Comparison of ENCODE assay signal across 10 cellular contexts in the genomic region with DNA sequence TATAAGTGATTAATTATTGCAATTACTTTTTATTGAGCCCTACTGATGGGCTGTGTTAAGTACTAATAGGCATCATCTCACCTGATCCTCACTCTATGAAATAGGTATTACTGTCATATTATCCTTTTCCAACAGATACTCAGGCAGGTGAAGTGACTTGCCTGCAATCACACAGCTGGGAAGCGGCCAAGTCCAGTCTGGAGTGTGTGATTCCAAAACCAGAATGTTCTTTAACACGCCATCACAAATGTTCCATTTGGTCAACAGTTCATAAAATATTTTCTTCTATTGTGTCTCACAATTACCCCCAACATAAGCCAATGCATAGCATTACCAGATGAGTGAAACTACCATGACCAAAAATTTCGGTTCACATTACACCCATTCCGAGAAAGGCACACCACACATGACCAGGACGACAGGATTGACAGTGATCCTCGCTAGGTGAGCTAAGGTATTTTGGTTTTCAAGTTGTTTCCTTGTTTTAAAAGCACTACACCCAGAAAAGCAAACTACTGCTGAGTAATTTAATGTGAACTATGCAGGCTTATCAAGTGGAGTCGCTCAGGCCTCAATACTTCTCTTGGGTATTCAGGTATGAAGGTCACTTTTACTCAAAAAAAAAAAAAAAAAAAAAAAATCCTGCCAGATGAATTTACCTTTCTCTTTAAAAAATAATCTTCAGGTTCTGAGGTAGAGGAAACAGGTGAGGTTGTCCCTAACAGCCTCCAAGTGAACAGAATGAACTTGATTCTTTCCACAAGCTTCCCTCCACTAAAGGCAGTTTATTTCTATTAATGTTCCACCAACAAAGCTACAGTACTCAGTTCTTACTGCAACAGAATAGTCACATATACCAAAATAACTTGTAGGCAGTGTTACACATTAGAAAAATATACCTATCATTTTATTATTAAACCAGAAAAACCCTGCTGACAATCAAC. TPM values are rescaled to one million over a fixed set of nuclear protein-coding genes. Genes with fewer than 3 reads are reported as not detected.
DNase-seq lines count a peak whose midpoint lies in the region; ATAC-seq, FAIRE-seq and TF ChIP-seq lines count a peak whose summit lies in the region.
"Had no signal": no experiment of that assay in that cellular context is flagged by ENCODE, and none has a peak within 500 bp of the region (broad histone marks: within the 10 kb centered on the region; RNA-seq: fewer than 3 reads in every experiment).

No MANE protein-coding gene starts in this region.

- peaks cover 17% of the 10 kb centered on the region for H3K36me3 Mint-ChIP-seq in T-helper 2 cell treated with Interferon-gamma antibody and Interleukin-4, amounts not matched to agents 5 μg/mL and 100 μg/mL, for 36 hours (ENCODE audit: low read depth)
- no peaks in the 10 kb centered on the region for H3K36me3 Mint-ChIP-seq in astrocyte (ENCODE audit: low read depth, unreplicated experiment)
- H3K36me3 Mint-ChIP-seq in stimulated activated naive B cell treated with anti-CD40 and anti-IgM and Interleukin-4, amounts not matched to agents 10 μg/mL and 1 μg/mL and 100 μg/mL, for 72 hours: peaks cover 6 to 28% of the 10 kb centered on the region in 2 donors

- peaks cover 5% of the 10 kb centered on the region for H3K9me3 Mint-ChIP-seq in T-helper 2 cell treated with Interferon-gamma antibody and Interleukin-4, amounts not matched to agents 5 μg/mL and 100 μg/mL, for 36 hours
- H3K9me3 Mint-ChIP-seq in astrocyte (ENCODE audit: unreplicated experiment): peaks cover 4% of the 10 kb centered on the region
- peaks cover 2 to 7% of the 10 kb centered on the region in 2 donors for H3K9me3 Mint-ChIP-seq in stimulated activated naive B cell treated with anti-CD40 and anti-IgM and Interleukin-4, amounts not matched to agents 10 μg/mL and 1 μg/mL and 100 μg/mL, for 72 hours

- H3K36me3 ChIP-seq in astrocyte (ENCODE audit: insufficient read depth, low read length): no peaks in the 10 kb centered on the region

- peak overlapping the region; percentile 26 for H3K27ac ChIP-seq in astrocyte (ENCODE audit: low read depth, low read length)

- no peak overlapping the region for H2AFZ ChIP-seq in astrocyte (ENCODE audit: low read depth, low read length)

- H3K27me3 ChIP-seq in astrocyte (ENCODE audit: insufficient read depth, low read length): no peaks in the 10 kb centered on the region

- TF ChIP-seq CTCF in astrocyte (IDR thresholded peaks at IDR 0.05; ENCODE audit: insufficient read depth, low read depth, low read length): no peak

- H3K4me3 Mint-ChIP-seq in T-helper 2 cell treated with Interferon-gamma antibody and Interleukin-4, amounts not matched to agents 5 μg/mL and 100 μg/mL, for 36 hours: peak overlapping the region; percentile 18
- H3K4me3 Mint-ChIP-seq in astrocyte (ENCODE audit: unreplicated experiment): peak overlapping the region; percentile 97
- peak overlapping the region in 1 of 2 donors; percentile 57 for H3K4me3 Mint-ChIP-seq in stimulated activated naive B cell treated with anti-CD40 and anti-IgM and Interleukin-4, amounts not matched to agents 10 μg/mL and 1 μg/mL and 100 μg/mL, for 72 hours

- FAIRE-seq in astrocyte (lab: Jason Lieb, UNC): no peak

- H3K4me2 ChIP-seq in astrocyte (ENCODE audit: low read length): peak overlapping the region; percentile 98

- H3K4me3 ChIP-seq in astrocyte (ENCODE audit: insufficient read depth, low read depth, low read length): peak overlapping the region; percentile 90

- peak overlapping the region; percentile 98 for H3K9ac ChIP-seq in astrocyte (ENCODE audit: low read length)

- H3K4me1 Mint-ChIP-seq in T-helper 2 cell treated with Interferon-gamma antibody and Interleukin-4, amounts not matched to agents 5 μg/mL and 100 μg/mL, for 36 hours (ENCODE audit: low read depth): peaks cover 52% of the 10 kb centered on the region
- peaks cover 38% of the 10 kb centered on the region for H3K4me1 Mint-ChIP-seq in astrocyte (ENCODE audit: low read depth, unreplicated experiment)
- H3K4me1 Mint-ChIP-seq in stimulated activated naive B cell treated with anti-CD40 and anti-IgM and Interleukin-4, amounts not matched to agents 10 μg/mL and 1 μg/mL and 100 μg/mL, for 72 hours: peaks cover 57 to 98% of the 10 kb centered on the region in 2 donors

- H4K20me1 ChIP-seq in astrocyte (ENCODE audit: insufficient read depth, low read length): peaks cover 36% of the 10 kb centered on the region

- H3K27ac Mint-ChIP-seq in T-helper 2 cell treated with Interferon-gamma antibody and Interleukin-4, amounts not matched to agents 5 μg/mL and 100 μg/mL, for 36 hours: no peak overlapping the region
- no peak overlapping the region for H3K27ac Mint-ChIP-seq in astrocyte (ENCODE audit: unreplicated experiment)
- peak overlapping the region; percentile 51 for H3K27ac Mint-ChIP-seq in stimulated activated naive B cell treated with anti-CD40 and anti-IgM and Interleukin-4, amounts not matched to agents 10 μg/mL and 1 μg/mL and 100 μg/mL, for 72 hours

- no peaks in the 10 kb centered on the region for H3K9me3 ChIP-seq in astrocyte (ENCODE audit: insufficient read depth, low read depth, low read length)

- ATAC-seq in left lobe of liver: peak; percentile 34
- ATAC-seq in stimulated activated naive B cell treated with anti-CD40 and anti-IgM and Interleukin-4, amounts not matched to agents 10 μg/mL and 1 μg/mL and 100 μg/mL, for 72 hours (replicated peaks): no peak
- ATAC-seq in GM21447 (IDR thresholded peaks at IDR 0.05; ENCODE audit: unreplicated experiment): no peak
- ATAC-seq in HG02973 (IDR thresholded peaks at IDR 0.05; ENCODE audit: unreplicated experiment): no peak

- peaks cover 55% of the 10 kb centered on the region for H3K4me1 ChIP-seq in astrocyte (ENCODE audit: insufficient read depth, low read length)

- peaks cover 15% of the 10 kb centered on the region for H3K27me3 Mint-ChIP-seq in T-helper 2 cell treated with Interferon-gamma antibody and Interleukin-4, amounts not matched to agents 5 μg/mL and 100 μg/mL, for 36 hours (ENCODE audit: low read depth)
- H3K27me3 Mint-ChIP-seq in astrocyte (ENCODE audit: low read depth, unreplicated experiment): no peaks in the 10 kb centered on the region
- H3K27me3 Mint-ChIP-seq in stimulated activated naive B cell treated with anti-CD40 and anti-IgM and Interleukin-4, amounts not matched to agents 10 μg/mL and 1 μg/mL and 100 μg/mL, for 72 hours: no peaks in the 10 kb centered on the region

- H3K79me2 ChIP-seq in astrocyte (ENCODE audit: insufficient read depth, low read length): peaks cover 74% of the 10 kb centered on the region

- DNase-seq in T-helper 2 cell treated with Interferon-gamma antibody and Interleukin-4, amounts not matched to agents 5 μg/mL and 100 μg/mL, for 36 hours (ENCODE audit: low spot score): no peak
- no peak for DNase-seq in T-helper 2 cell
- no peak for DNase-seq in astrocyte (ENCODE audit: low read depth)
- DNase-seq in left lobe of liver (ENCODE audit: low spot score): peak; percentile 69
- no peak for DNase-seq in stimulated activated naive B cell treated with anti-CD40 and anti-IgM and Interleukin-4, amounts not matched to agents 10 μg/mL and 1 μg/mL and 100 μg/mL, for 72 hours
- DNase-seq in NCI-H2196 (lab: John Stamatoyannopoulos, UW; ENCODE audit: unreplicated experiment): no peak
- DNase-seq: ACHN, islet precursor cell had no signal

RNA-seq across cellular contexts. Expression of gene VPS37B, which starts 2.4 kb away (rescaled TPM):
- 27.1 and 31.4 TPM in 2 replicates for total RNA-seq in astrocyte
- total RNA-seq in left lobe of liver: 6.6 TPM

RNA-seq across cellular contexts. Expression of gene HIP1R, which starts 58.2 kb away (rescaled TPM):
- 21.3 and 22.2 TPM in 2 replicates for total RNA-seq in astrocyte
- 35.2 TPM for total RNA-seq in left lobe of liver
